Comparison of ENCODE assay signal across 18 cellular contexts in the genomic region with DNA sequence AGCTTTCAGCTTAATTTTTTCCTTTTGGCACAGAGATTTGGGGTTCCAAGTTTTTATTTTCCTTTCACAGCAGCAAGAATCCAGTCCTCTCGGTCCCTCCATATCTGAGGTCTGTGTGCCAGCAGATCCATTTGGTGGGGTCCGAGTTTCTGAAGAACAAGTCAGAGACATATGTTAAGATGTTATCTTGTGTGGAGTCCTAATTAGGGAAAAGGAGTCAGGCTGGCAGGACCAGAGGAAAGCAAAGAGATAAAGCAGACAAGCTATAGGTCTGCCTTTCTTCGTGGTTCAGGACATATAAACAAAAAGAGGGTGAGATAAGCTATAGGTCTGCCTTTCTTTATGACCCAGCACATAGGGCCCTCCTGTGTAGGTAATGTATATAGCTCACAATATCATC.
"Had no signal": no experiment of that assay in that cellular context is flagged by ENCODE, and none has a peak within 500 bp of the region (broad histone marks: within the 10 kb centered on the region; RNA-seq: fewer than 3 reads in every experiment).

No MANE protein-coding gene starts in this region.

- H3K36me3 ChIP-seq: pancreas, thyroid gland had no signal

- H3K27me3 ChIP-seq: foreskin keratinocyte, pancreas, thyroid gland had no signal

- H3K27ac ChIP-seq: foreskin keratinocyte, pancreas, psoas muscle, thyroid gland had no signal

- H3K4me1 ChIP-seq: foreskin keratinocyte, pancreas, psoas muscle, thyroid gland had no signal

- H3K4me3 ChIP-seq: pancreas, psoas muscle, thyroid gland had no signal

- DNase-seq: activated CD4-positive, alpha-beta T cell treated with anti-CD3 and anti-CD28 coated beads, Interleukin-2, amount 10 ng/mL, durations not matched to agents 7 days and 5 days; activated CD8-positive, alpha-beta memory T cell treated with anti-CD3 and anti-CD28 coated beads, Interleukin-2, amount 10 ng/mL, durations not matched to agents 7 days and 5 days; activated CD8-positive, alpha-beta T cell treated with anti-CD3 and anti-CD28 coated beads for 36 hours; activated gamma-delta T cell; activated naive CD4-positive, alpha-beta T cell treated with anti-CD3 and anti-CD28 coated beads, Interleukin-2, amount 50 U/mL, for 16 hours; activated naive CD8-positive, alpha-beta T cell treated with anti-CD3 and anti-CD28 coated beads, Interleukin-2, amount 50 U/mL, for 24 hours; cortex of kidney; foreskin keratinocyte; left ventricle myocardium superior; mammary epithelial cell; pancreas; psoas muscle; right cardiac atrium; stimulated activated CD4-positive, alpha-beta T cell treated with anti-CD3 and anti-CD28 coated beads, Interleukin-1b, Interleukin-23, amount 100 ng/mL, for 48 hours; substantia nigra; thyroid gland had no signal

- ATAC-seq: activated CD4-positive, CD25-positive, alpha-beta regulatory T cell treated with anti-CD3 and anti-CD28 coated beads, Interleukin-2, amount 50 U/mL, for 24 hours; activated CD8-positive, alpha-beta memory T cell treated with anti-CD3 and anti-CD28 coated beads, Interleukin-2, amount 10 ng/mL, durations not matched to agents 7 days and 5 days; activated CD8-positive, alpha-beta T cell treated with anti-CD3 and anti-CD28 coated beads for 36 hours; activated naive CD8-positive, alpha-beta T cell treated with anti-CD3 and anti-CD28 coated beads, Interleukin-2, amount 50 U/mL, for 24 hours; foreskin keratinocyte; left ventricle myocardium superior; pancreas; psoas muscle; right cardiac atrium had no signal

- H3K9me3 ChIP-seq: pancreas, psoas muscle, thyroid gland had no signal

- FAIRE-seq: endometrium, pancreas had no signal
